Comparison of ENCODE assay signal across 17 cellular contexts in genomic region chr2:172215936-172216335, GRCh38.
"Had no signal": no experiment of that assay in that cellular context is flagged by ENCODE, and none has a peak within 500 bp of the region (broad histone marks: within the 10 kb centered on the region; RNA-seq: fewer than 3 reads in every experiment).

No MANE protein-coding gene starts in this region.

- H3K4me1 Mint-ChIP-seq: stimulated activated effector memory CD8-positive, alpha-beta T cell treated with anti-CD3 and anti-CD28 coated beads, Interleukin-12 subunit alpha, Interleukin-12 subunit beta, amount 100 ng/mL, for 72 hours had no signal

- H3K27me3 Mint-ChIP-seq: activated naive CD4-positive, alpha-beta T cell treated with anti-CD3 and anti-CD28 coated beads, Interleukin-2, amount 50 U/mL, for 24 hours; effector memory CD8-positive, alpha-beta T cell; type B pancreatic cell had no signal

- DNase-seq: activated CD4-positive, alpha-beta T cell treated with anti-CD3 and anti-CD28 coated beads for 1 hour; activated CD4-positive, alpha-beta T cell treated with anti-CD3 and anti-CD28 coated beads, Interleukin-2, amount 50 U/mL, for 4 hours; activated gamma-delta T cell; effector memory CD8-positive, alpha-beta T cell; left lung; right lobe of liver; small intestine; stimulated activated CD4-positive, alpha-beta T cell treated with anti-CD3 and anti-CD28 coated beads, Interleukin-15, amount 100 ng/mL, for 24 hours; stimulated activated CD4-positive, alpha-beta T cell treated with anti-CD3 and anti-CD28 coated beads, Interleukin-4, amount 100 ng/mL, for 1 hour; stomach; T-helper 2 cell had no signal

- ATAC-seq: effector memory CD8-positive, alpha-beta T cell; left lung had no signal

- H3K9me3 ChIP-seq: left lung, ovary, right lobe of liver, stomach, testis had no signal

- H3K27ac ChIP-seq: left lung, ovary, right lobe of liver, stomach, testis, VCaP had no signal

- H3K9me3 Mint-ChIP-seq: activated naive CD4-positive, alpha-beta T cell treated with anti-CD3 and anti-CD28 coated beads, Interleukin-2, amount 50 U/mL, for 24 hours; effector memory CD8-positive, alpha-beta T cell; stimulated activated effector memory CD8-positive, alpha-beta T cell treated with anti-CD3 and anti-CD28 coated beads, Interleukin-12 subunit alpha, Interleukin-12 subunit beta, amount 100 ng/mL, for 72 hours; type B pancreatic cell had no signal

- H3K27ac Mint-ChIP-seq: activated naive CD4-positive, alpha-beta T cell treated with anti-CD3 and anti-CD28 coated beads, Interleukin-2, amount 50 U/mL, for 24 hours; effector memory CD8-positive, alpha-beta T cell; stimulated activated effector memory CD8-positive, alpha-beta T cell treated with anti-CD3 and anti-CD28 coated beads, Interleukin-12 subunit alpha, Interleukin-12 subunit beta, amount 100 ng/mL, for 72 hours; type B pancreatic cell had no signal

- H3K4me3 ChIP-seq: left lung, ovary, right lobe of liver, stomach, testis had no signal

- H3K4me1 ChIP-seq: left lung, right lobe of liver, stomach, testis had no signal

- H3K27me3 ChIP-seq: left lung, ovary, right lobe of liver, stomach, testis had no signal

- H3K4me3 Mint-ChIP-seq: activated naive CD4-positive, alpha-beta T cell treated with anti-CD3 and anti-CD28 coated beads, Interleukin-2, amount 50 U/mL, for 24 hours; effector memory CD8-positive, alpha-beta T cell; stimulated activated effector memory CD8-positive, alpha-beta T cell treated with anti-CD3 and anti-CD28 coated beads, Interleukin-12 subunit alpha, Interleukin-12 subunit beta, amount 100 ng/mL, for 72 hours; type B pancreatic cell had no signal

- H3K36me3 Mint-ChIP-seq: activated naive CD4-positive, alpha-beta T cell treated with anti-CD3 and anti-CD28 coated beads, Interleukin-2, amount 50 U/mL, for 24 hours; stimulated activated effector memory CD8-positive, alpha-beta T cell treated with anti-CD3 and anti-CD28 coated beads, Interleukin-12 subunit alpha, Interleukin-12 subunit beta, amount 100 ng/mL, for 72 hours; type B pancreatic cell had no signal

- H3K36me3 ChIP-seq: left lung, ovary, right lobe of liver, stomach had no signal
